Comparison of ENCODE assay signal across 1 cellular context in the genomic region with DNA sequence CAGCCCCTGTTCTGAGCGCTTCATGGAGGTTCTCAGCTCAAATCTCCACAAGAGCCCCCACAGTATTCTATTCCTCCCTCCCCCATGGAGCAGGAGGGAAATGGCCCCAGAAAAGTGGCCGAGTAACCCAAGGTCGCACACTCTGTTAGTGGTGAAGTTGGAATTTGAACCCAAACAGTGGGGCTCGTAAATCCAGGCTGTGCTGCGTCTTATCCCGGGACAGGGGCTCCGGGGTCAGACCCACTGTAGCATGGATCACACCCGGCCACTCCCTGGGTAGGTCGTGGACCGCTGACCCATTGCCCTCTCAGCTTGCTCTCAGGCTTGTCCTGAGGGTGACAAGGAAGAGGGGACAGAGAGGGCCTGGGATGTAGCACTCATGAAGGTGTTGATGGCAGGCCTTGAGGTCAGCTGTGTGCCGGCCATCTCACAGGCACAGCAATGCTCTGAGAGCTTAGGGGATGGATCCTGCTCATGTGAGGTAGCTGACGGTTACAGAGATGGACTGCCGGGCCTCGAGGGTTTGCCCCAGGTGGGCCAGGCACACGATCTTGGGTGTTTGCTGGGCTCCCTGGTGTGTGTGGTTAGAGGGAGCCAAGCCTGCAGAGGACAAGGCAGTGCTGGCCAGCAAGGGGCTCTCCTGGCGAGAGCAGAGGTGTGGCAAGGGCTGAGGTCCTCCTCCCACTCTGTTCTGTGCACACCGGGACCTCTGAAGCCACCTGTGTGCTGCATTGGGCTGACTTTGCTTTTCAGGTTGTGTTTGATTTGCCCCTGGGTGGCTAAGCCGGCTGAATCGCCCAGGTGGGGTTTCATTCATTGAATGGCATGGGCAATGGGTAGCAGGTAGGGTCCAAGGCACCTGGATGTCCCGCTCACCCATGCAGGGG.
A peak's percentile ranks its signal among the peaks of the same experiment; 100 is the strongest.
TF ChIP-seq lines count a peak whose summit lies in the region.

No MANE protein-coding gene starts in this region.

TF ChIP-seq in HepG2, 621 proteins besides CTCF, POLR2A, EP300 and RAD21 (continued from another document and continues in another):
- TF ChIP-seq, protein P1, sequence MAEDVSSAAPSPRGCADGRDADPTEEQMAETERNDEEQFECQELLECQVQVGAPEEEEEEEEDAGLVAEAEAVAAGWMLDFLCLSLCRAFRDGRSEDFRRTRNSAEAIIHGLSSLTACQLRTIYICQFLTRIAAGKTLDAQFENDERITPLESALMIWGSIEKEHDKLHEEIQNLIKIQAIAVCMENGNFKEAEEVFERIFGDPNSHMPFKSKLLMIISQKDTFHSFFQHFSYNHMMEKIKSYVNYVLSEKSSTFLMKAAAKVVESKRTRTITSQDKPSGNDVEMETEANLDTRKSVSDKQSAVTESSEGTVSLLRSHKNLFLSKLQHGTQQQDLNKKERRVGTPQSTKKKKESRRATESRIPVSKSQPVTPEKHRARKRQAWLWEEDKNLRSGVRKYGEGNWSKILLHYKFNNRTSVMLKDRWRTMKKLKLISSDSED (CRISPR knock-in tag; IDR thresholded peaks at IDR 0.05) = no peak
- TF ChIP-seq RCOR2 (CRISPR knock-in tag; IDR thresholded peaks at IDR 0.05) (0 out of 2 replicates have a peak, but pooled peaks have one; percentile 43), MBD4 (IDR thresholded peaks at IDR 0.05; ENCODE audit: borderline replicate concordance, low read length) (no peak), CHD2 (IDR thresholded peaks at IDR 0.05; ENCODE audit: low read depth, low read length) (no peak), BORCS8-MEF2B (CRISPR knock-in tag; IDR thresholded peaks at IDR 0.05) (peak; percentile 52; the same call in 1 of the 2 replicates), RAD51 (IDR thresholded peaks at IDR 0.05; ENCODE audit: borderline replicate concordance) (no peak), SOX13 (IDR thresholded peaks at IDR 0.05) (no peak), SOX13 (CRISPR knock-in tag; conservative IDR thresholded peaks at IDR 0.05 in 1 of 2, IDR thresholded peaks at IDR 0.05 in 1 of 2) (peak in 1 of 2 experiments; percentile 43; a peak in 1 of 4 replicates), ZNF629 (CRISPR knock-in tag; conservative IDR thresholded peaks at IDR 0.05) (0 out of 2 replicates have a peak, but pooled peaks have one; percentile 11), KAT8 (CRISPR knock-in tag; IDR thresholded peaks at IDR 0.05) (peak; percentile 33), ZFX (CRISPR knock-in tag; IDR thresholded peaks at IDR 0.05; ENCODE audit: low read depth) (peak; percentile 73), TBX2 (CRISPR knock-in tag; IDR thresholded peaks at IDR 0.05; ENCODE audit: borderline replicate concordance) (peak; percentile 82), ZNF530 (CRISPR knock-in tag; IDR thresholded peaks at IDR 0.05; ENCODE audit: low read depth) (no peak), ZBTB21 (CRISPR knock-in tag; IDR thresholded peaks at IDR 0.05) (no peak), YEATS2 (CRISPR knock-in tag; IDR thresholded peaks at IDR 0.05; ENCODE audit: borderline replicate concordance) (no peak), SKI (IDR thresholded peaks at IDR 0.05; ENCODE audit: partially characterized antibody) (no peak), CC2D1A (CRISPR knock-in tag; IDR thresholded peaks at IDR 0.05) (no peak), ZBTB7A (CRISPR knock-in tag; IDR thresholded peaks at IDR 0.05) (peak; percentile 77; the same call in 1 of the 2 replicates), ZNF619 (CRISPR knock-in tag; IDR thresholded peaks at IDR 0.05) (0 out of 2 replicates have a peak, but pooled peaks have one; percentile 39), ZNF34 (CRISPR knock-in tag; IDR thresholded peaks at IDR 0.05; ENCODE audit: borderline replicate concordance) (0 out of 2 replicates have a peak, but pooled peaks have one; percentile 19), ETV5 (CRISPR knock-in tag; IDR thresholded peaks at IDR 0.05; ENCODE audit: borderline replicate concordance) (no peak; the same call in 1 of the 2 replicates)
- TF ChIP-seq, protein P2, sequence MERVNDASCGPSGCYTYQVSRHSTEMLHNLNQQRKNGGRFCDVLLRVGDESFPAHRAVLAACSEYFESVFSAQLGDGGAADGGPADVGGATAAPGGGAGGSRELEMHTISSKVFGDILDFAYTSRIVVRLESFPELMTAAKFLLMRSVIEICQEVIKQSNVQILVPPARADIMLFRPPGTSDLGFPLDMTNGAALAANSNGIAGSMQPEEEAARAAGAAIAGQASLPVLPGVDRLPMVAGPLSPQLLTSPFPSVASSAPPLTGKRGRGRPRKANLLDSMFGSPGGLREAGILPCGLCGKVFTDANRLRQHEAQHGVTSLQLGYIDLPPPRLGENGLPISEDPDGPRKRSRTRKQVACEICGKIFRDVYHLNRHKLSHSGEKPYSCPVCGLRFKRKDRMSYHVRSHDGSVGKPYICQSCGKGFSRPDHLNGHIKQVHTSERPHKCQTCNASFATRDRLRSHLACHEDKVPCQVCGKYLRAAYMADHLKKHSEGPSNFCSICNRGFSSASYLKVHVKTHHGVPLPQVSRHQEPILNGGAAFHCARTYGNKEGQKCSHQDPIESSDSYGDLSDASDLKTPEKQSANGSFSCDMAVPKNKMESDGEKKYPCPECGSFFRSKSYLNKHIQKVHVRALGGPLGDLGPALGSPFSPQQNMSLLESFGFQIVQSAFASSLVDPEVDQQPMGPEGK (CRISPR knock-in tag; IDR thresholded peaks at IDR 0.05) = peak; percentile 92
- TF ChIP-seq, protein P3, sequence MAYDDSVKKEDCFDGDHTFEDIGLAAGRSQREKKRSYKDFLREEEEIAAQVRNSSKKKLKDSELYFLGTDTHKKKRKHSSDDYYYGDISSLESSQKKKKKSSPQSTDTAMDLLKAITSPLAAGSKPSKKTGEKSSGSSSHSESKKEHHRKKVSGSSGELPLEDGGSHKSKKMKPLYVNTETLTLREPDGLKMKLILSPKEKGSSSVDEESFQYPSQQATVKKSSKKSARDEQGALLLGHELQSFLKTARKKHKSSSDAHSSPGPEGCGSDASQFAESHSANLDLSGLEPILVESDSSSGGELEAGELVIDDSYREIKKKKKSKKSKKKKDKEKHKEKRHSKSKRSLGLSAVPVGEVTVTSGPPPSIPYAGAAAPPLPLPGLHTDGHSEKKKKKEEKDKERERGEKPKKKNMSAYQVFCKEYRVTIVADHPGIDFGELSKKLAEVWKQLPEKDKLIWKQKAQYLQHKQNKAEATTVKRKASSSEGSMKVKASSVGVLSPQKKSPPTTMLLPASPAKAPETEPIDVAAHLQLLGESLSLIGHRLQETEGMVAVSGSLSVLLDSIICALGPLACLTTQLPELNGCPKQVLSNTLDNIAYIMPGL (CRISPR knock-in tag; IDR thresholded peaks at IDR 0.05; ENCODE audit: borderline replicate concordance in 1 of 2, low read depth in 1 of 2) = 0 out of 4 replicates have a peak, but pooled peaks of 1 of the 2 experiments have one; percentile 35
- TF ChIP-seq, protein P4, sequence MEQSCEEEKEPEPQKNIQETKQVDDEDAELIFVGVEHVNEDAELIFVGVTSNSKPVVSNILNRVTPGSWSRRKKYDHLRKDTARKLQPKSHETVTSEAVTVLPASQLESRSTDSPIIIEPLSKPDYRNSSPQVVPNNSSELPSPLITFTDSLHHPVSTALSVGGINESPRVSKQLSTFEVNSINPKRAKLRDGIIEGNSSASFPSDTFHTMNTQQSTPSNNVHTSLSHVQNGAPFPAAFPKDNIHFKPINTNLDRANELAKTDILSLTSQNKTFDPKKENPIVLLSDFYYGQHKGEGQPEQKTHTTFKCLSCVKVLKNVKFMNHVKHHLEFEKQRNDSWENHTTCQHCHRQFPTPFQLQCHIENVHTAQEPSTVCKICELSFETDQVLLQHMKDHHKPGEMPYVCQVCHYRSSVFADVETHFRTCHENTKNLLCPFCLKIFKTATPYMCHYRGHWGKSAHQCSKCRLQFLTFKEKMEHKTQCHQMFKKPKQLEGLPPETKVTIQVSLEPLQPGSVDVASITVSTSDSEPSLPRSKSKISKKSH (CRISPR knock-in tag; IDR thresholded peaks at IDR 0.05; ENCODE audit: borderline replicate concordance) = 0 out of 2 replicates have a peak, but pooled peaks have one; percentile 71
- TF ChIP-seq, protein P5, sequence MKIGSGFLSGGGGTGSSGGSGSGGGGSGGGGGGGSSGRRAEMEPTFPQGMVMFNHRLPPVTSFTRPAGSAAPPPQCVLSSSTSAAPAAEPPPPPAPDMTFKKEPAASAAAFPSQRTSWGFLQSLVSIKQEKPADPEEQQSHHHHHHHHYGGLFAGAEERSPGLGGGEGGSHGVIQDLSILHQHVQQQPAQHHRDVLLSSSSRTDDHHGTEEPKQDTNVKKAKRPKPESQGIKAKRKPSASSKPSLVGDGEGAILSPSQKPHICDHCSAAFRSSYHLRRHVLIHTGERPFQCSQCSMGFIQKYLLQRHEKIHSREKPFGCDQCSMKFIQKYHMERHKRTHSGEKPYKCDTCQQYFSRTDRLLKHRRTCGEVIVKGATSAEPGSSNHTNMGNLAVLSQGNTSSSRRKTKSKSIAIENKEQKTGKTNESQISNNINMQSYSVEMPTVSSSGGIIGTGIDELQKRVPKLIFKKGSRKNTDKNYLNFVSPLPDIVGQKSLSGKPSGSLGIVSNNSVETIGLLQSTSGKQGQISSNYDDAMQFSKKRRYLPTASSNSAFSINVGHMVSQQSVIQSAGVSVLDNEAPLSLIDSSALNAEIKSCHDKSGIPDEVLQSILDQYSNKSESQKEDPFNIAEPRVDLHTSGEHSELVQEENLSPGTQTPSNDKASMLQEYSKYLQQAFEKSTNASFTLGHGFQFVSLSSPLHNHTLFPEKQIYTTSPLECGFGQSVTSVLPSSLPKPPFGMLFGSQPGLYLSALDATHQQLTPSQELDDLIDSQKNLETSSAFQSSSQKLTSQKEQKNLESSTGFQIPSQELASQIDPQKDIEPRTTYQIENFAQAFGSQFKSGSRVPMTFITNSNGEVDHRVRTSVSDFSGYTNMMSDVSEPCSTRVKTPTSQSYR (CRISPR knock-in tag; IDR thresholded peaks at IDR 0.05; ENCODE audit: borderline replicate concordance) = peak; percentile 25; the same call in 1 of the 2 replicates
- TF ChIP-seq, protein P6, sequence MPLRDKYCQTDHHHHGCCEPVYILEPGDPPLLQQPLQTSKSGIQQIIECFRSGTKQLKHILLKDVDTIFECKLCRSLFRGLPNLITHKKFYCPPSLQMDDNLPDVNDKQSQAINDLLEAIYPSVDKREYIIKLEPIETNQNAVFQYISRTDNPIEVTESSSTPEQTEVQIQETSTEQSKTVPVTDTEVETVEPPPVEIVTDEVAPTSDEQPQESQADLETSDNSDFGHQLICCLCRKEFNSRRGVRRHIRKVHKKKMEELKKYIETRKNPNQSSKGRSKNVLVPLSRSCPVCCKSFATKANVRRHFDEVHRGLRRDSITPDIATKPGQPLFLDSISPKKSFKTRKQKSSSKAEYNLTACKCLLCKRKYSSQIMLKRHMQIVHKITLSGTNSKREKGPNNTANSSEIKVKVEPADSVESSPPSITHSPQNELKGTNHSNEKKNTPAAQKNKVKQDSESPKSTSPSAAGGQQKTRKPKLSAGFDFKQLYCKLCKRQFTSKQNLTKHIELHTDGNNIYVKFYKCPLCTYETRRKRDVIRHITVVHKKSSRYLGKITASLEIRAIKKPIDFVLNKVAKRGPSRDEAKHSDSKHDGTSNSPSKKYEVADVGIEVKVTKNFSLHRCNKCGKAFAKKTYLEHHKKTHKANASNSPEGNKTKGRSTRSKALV (CRISPR knock-in tag; IDR thresholded peaks at IDR 0.05) = no peak
- TF ChIP-seq, protein P7, sequence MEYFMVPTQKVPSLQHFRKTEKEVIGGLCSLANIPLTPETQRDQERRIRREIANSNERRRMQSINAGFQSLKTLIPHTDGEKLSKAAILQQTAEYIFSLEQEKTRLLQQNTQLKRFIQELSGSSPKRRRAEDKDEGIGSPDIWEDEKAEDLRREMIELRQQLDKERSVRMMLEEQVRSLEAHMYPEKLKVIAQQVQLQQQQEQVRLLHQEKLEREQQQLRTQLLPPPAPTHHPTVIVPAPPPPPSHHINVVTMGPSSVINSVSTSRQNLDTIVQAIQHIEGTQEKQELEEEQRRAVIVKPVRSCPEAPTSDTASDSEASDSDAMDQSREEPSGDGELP (IDR thresholded peaks at IDR 0.05; ENCODE audit: borderline replicate concordance, low read depth) = peak; percentile 40; the same call in 1 of the 2 replicates
- TF ChIP-seq, protein P8, sequence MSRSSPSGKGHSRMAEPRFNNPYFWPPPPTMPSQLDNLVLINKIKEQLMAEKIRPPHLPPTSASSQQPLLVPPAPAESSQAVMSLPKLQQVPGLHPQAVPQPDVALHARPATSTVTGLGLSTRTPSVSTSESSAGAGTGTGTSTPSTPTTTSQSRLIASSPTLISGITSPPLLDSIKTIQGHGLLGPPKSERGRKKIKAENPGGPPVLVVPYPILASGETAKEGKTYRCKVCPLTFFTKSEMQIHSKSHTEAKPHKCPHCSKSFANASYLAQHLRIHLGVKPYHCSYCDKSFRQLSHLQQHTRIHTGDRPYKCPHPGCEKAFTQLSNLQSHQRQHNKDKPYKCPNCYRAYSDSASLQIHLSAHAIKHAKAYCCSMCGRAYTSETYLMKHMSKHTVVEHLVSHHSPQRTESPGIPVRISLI (CRISPR knock-in tag; IDR thresholded peaks at IDR 0.05; ENCODE audit: borderline replicate concordance) = 0 out of 2 replicates have a peak, but pooled peaks have one; percentile 27
- TF ChIP-seq, protein P9, sequence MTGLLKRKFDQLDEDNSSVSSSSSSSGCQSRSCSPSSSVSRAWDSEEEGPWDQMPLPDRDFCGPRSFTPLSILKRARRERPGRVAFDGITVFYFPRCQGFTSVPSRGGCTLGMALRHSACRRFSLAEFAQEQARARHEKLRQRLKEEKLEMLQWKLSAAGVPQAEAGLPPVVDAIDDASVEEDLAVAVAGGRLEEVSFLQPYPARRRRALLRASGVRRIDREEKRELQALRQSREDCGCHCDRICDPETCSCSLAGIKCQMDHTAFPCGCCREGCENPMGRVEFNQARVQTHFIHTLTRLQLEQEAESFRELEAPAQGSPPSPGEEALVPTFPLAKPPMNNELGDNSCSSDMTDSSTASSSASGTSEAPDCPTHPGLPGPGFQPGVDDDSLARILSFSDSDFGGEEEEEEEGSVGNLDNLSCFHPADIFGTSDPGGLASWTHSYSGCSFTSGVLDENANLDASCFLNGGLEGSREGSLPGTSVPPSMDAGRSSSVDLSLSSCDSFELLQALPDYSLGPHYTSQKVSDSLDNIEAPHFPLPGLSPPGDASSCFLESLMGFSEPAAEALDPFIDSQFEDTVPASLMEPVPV (CRISPR knock-in tag; IDR thresholded peaks at IDR 0.05) = no peak
- TF ChIP-seq, protein P10, sequence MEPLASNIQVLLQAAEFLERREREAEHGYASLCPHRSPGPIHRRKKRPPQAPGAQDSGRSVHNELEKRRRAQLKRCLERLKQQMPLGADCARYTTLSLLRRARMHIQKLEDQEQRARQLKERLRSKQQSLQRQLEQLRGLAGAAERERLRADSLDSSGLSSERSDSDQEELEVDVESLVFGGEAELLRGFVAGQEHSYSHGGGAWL (CRISPR knock-in tag; IDR thresholded peaks at IDR 0.05) = peak; percentile 49; the same call in 1 of the 2 replicates
- TF ChIP-seq, protein P11, sequence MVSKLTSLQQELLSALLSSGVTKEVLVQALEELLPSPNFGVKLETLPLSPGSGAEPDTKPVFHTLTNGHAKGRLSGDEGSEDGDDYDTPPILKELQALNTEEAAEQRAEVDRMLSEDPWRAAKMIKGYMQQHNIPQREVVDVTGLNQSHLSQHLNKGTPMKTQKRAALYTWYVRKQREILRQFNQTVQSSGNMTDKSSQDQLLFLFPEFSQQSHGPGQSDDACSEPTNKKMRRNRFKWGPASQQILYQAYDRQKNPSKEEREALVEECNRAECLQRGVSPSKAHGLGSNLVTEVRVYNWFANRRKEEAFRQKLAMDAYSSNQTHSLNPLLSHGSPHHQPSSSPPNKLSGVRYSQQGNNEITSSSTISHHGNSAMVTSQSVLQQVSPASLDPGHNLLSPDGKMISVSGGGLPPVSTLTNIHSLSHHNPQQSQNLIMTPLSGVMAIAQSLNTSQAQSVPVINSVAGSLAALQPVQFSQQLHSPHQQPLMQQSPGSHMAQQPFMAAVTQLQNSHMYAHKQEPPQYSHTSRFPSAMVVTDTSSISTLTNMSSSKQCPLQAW (CRISPR knock-in tag; IDR thresholded peaks at IDR 0.05) = 0 out of 2 replicates have a peak, but pooled peaks have one; percentile 46
- TF ChIP-seq, protein P12, sequence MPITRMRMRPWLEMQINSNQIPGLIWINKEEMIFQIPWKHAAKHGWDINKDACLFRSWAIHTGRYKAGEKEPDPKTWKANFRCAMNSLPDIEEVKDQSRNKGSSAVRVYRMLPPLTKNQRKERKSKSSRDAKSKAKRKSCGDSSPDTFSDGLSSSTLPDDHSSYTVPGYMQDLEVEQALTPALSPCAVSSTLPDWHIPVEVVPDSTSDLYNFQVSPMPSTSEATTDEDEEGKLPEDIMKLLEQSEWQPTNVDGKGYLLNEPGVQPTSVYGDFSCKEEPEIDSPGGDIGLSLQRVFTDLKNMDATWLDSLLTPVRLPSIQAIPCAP (CRISPR knock-in tag; IDR thresholded peaks at IDR 0.05; ENCODE audit: low read depth) = no peak
